ENCODE assay signal across 14 cellular contexts in the genomic region with DNA sequence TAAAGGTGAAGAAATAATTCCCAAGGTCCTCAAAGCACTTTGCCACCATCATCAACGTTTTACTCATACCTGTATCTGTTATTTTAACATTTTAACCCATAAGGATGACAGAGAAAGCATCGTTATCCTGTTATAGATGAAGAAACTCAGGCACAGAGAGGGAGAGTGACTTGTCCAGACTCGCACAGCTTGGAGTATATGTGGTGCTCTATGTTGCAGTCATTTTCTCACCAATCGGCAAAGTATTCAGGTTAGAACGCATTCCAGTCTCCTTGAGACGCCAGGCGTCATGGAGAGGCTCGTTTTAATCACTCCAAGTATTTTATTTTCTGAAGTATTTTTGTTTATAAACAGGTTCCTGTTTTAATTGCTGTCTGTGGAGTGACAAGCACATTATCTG.
DNase-seq lines count a peak whose midpoint lies in the region; ATAC-seq and TF ChIP-seq lines count a peak whose summit lies in the region.
"Had no signal": no experiment of that assay in that cellular context is flagged by ENCODE, and none has a peak within 500 bp of the region (broad histone marks: within the 10 kb centered on the region; RNA-seq: fewer than 3 reads in every experiment).

No MANE protein-coding gene starts in this region.

- 85 to 89% (median 88%) methylated on average over 8 of the region's 8 CpGs for WGBS in heart left ventricle, 4 donors
- WGBS in thymus = 92% methylated on average over 8 of the region's 8 CpGs

- intact Hi-C loops in heart left ventricle (cut with DNase I) (loop anchor here in 4 of 10 donors (10.0 kb wide), 3 partner anchors 74 to 134 kb away; partner anchors contain the start of gene IRF2 (in 1 of the 4)), left cardiac atrium (cut with DNase I) (no loop called here), breast epithelium (cut with DNase I; ENCODE audit: low total_unique reads) (no loop called here), lower lobe of right lung (cut with DNase I) (no loop called here)

- TF ChIP-seq CTCF in heart left ventricle (IDR thresholded peaks at IDR 0.05) (no peak), breast epithelium (IDR thresholded peaks at IDR 0.05) (no peak), lower lobe of right lung (IDR thresholded peaks at IDR 0.05) (no peak)

- TF ChIP-seq POLR2A in heart left ventricle (IDR thresholded peaks at IDR 0.05) (no peak), breast epithelium (IDR thresholded peaks at IDR 0.05) (no peak)

- peak in 1 of 4 donors; percentile 1 for ATAC-seq in heart left ventricle
- ATAC-seq in left cardiac atrium = no peak
- ATAC-seq in lower lobe of right lung = no peak
- ATAC-seq: T-helper 17 cell had no signal

- H3K4me3 ChIP-seq in heart left ventricle = no peak overlapping the region
- H3K4me3 ChIP-seq in breast epithelium = no peak overlapping the region
- H3K4me3 ChIP-seq in lower lobe of right lung = no peak overlapping the region
- no peak overlapping the region for H3K4me3 ChIP-seq in thymus (ENCODE audit: low read length)
- H3K4me3 ChIP-seq: spleen had no signal

- H3K27me3 ChIP-seq in heart left ventricle = no peaks in the 10 kb centered on the region
- no peaks in the 10 kb centered on the region for H3K27me3 ChIP-seq in breast epithelium
- no peaks in the 10 kb centered on the region for H3K27me3 ChIP-seq in lower lobe of right lung (ENCODE audit: low read depth)
- no peaks in the 10 kb centered on the region for H3K27me3 ChIP-seq in thymus (ENCODE audit: control insufficient read depth, insufficient read depth)
- H3K27me3 ChIP-seq: spleen had no signal

- H3K27ac ChIP-seq in heart left ventricle = peak overlapping the region in 9 of 12 donors; percentile 13 to 76 (median 34)
- peak overlapping the region; percentile 22 to 59 for H3K27ac ChIP-seq in breast epithelium
- peak overlapping the region; percentile 14 for H3K27ac ChIP-seq in lower lobe of right lung
- peak overlapping the region; percentile 49 for H3K27ac ChIP-seq in thymus (ENCODE audit: low read depth)

- H3K4me1 ChIP-seq in heart left ventricle (peaks cover 1 to 76% (median 43%) of the 10 kb centered on the region in 12 donors), breast epithelium (no peaks in the 10 kb centered on the region), lower lobe of right lung (peaks cover 19% of the 10 kb centered on the region), thymus (ENCODE audit: control insufficient read depth, insufficient read depth, low read length) (no peaks in the 10 kb centered on the region)

- no peak for DNase-seq in heart left ventricle
- no peak for DNase-seq in left cardiac atrium
- DNase-seq in breast epithelium (ENCODE audit: low spot score in 2 of 2) = no peak
- DNase-seq in lower lobe of right lung = no peak
- DNase-seq in NCI-H187 (lab: John Stamatoyannopoulos, UW) = no peak
- no peak for DNase-seq in C1 segment of cervical spinal cord (lab: John Stamatoyannopoulos, UW)
- DNase-seq in SW 1271 (lab: John Stamatoyannopoulos, UW) = no peak
- DNase-seq: H7, islet precursor cell, NCI-H1092 treated with DMSO at 0.1 percent for 48 hours, NCI-H446 treated with DMSO at 0.1 percent for 48 hours, spleen, T-helper 17 cell had no signal

- no peaks in the 10 kb centered on the region for H3K9me3 ChIP-seq in heart left ventricle
- H3K9me3 ChIP-seq in breast epithelium = no peaks in the 10 kb centered on the region
- H3K9me3 ChIP-seq in lower lobe of right lung = no peaks in the 10 kb centered on the region
- H3K9me3 ChIP-seq in thymus (ENCODE audit: control insufficient read depth) = no peaks in the 10 kb centered on the region
- H3K9me3 ChIP-seq: spleen had no signal

- H3K36me3 ChIP-seq in heart left ventricle (peaks cover 2 to 92% (median 73%) of the 10 kb centered on the region in 9 donors), breast epithelium (no peaks in the 10 kb centered on the region), lower lobe of right lung (peaks cover 98% of the 10 kb centered on the region), thymus (ENCODE audit: control insufficient read depth, insufficient read depth) (peaks cover 61% of the 10 kb centered on the region)
